In the genomic region with DNA sequence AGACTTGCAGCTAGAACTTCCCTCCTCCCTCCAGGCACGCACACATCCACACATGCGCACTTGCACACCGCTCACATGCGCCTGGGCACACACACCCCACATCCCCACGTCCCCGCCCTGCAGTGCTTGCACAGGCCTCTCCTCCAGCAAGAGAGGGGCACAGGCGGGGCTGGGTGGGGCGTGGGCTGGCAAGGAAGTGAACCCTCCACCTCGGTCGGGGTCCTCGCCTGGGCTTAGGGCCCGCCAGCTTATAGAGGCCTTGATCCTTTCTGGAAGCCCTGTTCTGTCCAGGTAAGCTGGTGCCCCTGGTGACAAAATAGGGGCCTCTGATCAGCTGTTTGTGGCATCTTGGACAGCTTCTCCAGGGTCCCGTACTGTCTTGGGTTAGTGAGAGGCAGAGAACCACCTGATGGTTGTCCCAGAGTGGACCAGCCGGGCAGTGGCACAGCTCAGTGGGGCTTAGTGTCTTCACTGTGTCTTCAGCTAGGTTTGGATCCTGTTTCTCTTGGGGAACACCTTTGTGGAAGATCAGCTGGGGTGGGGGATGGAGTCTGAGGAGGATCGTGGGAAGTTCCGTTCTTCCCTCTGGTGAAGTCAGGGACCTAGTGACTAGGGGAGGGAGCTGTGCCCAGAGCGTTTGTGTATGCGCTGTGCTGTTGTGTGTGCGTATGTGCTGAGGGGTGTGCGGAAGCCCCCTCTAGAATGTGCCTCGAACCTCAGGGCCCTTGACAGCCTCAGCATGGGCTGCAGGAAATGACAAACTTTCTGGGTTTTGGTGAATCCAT, we compare ENCODE assay signal across 29 cellular contexts. TPM values are rescaled to one million over a fixed set of nuclear protein-coding genes. Genes with fewer than 3 reads are reported as not detected.
DNase-seq lines count a peak whose midpoint lies in the region; ATAC-seq and TF ChIP-seq lines count a peak whose summit lies in the region.
"Had no signal": no experiment of that assay in that cellular context is flagged by ENCODE, and none has a peak within 500 bp of the region (broad histone marks: within the 10 kb centered on the region; RNA-seq: fewer than 3 reads in every experiment).

No MANE protein-coding gene starts in this region.

- ATAC-seq in Right ventricle myocardium superior (ENCODE audit: poor library complexity) = no peak
- no peak for ATAC-seq in HG02884 (IDR thresholded peaks at IDR 0.05; ENCODE audit: unreplicated experiment)
- no peak for ATAC-seq in stimulated activated memory B cell treated with anti-CD40 and anti-IgM and Interleukin-4, amounts not matched to agents 10 μg/mL and 1 μg/mL and 100 μg/mL, for 72 hours
- ATAC-seq: A549; stimulated activated effector memory CD8-positive, alpha-beta T cell treated with anti-CD3 and anti-CD28 coated beads, Interleukin-12 subunit alpha, Interleukin-12 subunit beta, amount 100 ng/mL, for 72 hours had no signal

- DNase-seq in Right ventricle myocardium superior (peak; percentile 10), left ventricle myocardium inferior (no peak), fibroblast of lung (ENCODE audit: low read depth in 2 of 2) (no peak), mesenteric fat pad (ENCODE audit: low spot score) (peak; percentile 75), SIG-M5 treated with dmso at 0.1 percent for 504 hours (lab: John Stamatoyannopoulos, UW; ENCODE audit: unreplicated experiment) (no peak), NCI-H146 (lab: John Stamatoyannopoulos, UW) (no peak)
- DNase-seq: activated CD4-positive, alpha-beta memory T cell treated with anti-CD3 and anti-CD28 coated beads, Interleukin-2, amount 10 ng/mL, durations not matched to agents 7 days and 5 days; activated CD8-positive, alpha-beta memory T cell treated with anti-CD3 and anti-CD28 coated beads, Interleukin-2, amount 50 U/mL, for 4 hours; colonic mucosa; effector CD4-positive, alpha-beta T cell; Karpas-422; natural killer cell; NCI-H1417 treated with DMSO at 0.1 percent for 48 hours; NCI-H2081; NCI-H226; SHP77; trophoblast cell had no signal

- intact Hi-C loops in Right ventricle myocardium superior (cut with DNase I) = no loop called here
- intact Hi-C loops in left ventricle myocardium inferior (cut with micrococcal nuclease) = no loop called here

- H3K27me3 ChIP-seq in left ventricle myocardium inferior (ENCODE audit: low read depth) (peaks cover 75% of the 10 kb centered on the region), fibroblast of lung (ENCODE audit: control insufficient read depth, insufficient read depth, low read length) (no peaks in the 10 kb centered on the region)

- H3K4me2 ChIP-seq in fibroblast of lung (ENCODE audit: extremely low read depth, insufficient read depth, low read length) = no peak overlapping the region
- H3K4me2 ChIP-seq: A549 had no signal

- H3K9me3 Mint-ChIP-seq in stimulated activated memory B cell treated with anti-CD40 and anti-IgM and Interleukin-4, amounts not matched to agents 10 μg/mL and 1 μg/mL and 100 μg/mL, for 72 hours = no peaks in the 10 kb centered on the region
- H3K9me3 Mint-ChIP-seq: activated CD4-positive, alpha-beta memory T cell treated with anti-CD3 and anti-CD28 coated beads, Interleukin-2, amount 10 ng/mL, durations not matched to agents 7 days and 5 days; CD4-positive, alpha-beta T cell; natural killer cell; stimulated activated effector memory CD8-positive, alpha-beta T cell treated with anti-CD3 and anti-CD28 coated beads, Interleukin-12 subunit alpha, Interleukin-12 subunit beta, amount 100 ng/mL, for 72 hours had no signal

- H3K4me1 ChIP-seq in left ventricle myocardium inferior (peaks cover 7% of the 10 kb centered on the region), fibroblast of lung (ENCODE audit: control insufficient read depth, extremely low read depth, insufficient read depth, low read length) (peaks cover 76% of the 10 kb centered on the region)

- H3K79me2 ChIP-seq in fibroblast of lung (ENCODE audit: control insufficient read depth, insufficient read depth, low read length) = peaks cover 94% of the 10 kb centered on the region

- H3K36me3 ChIP-seq in left ventricle myocardium inferior = no peaks in the 10 kb centered on the region
- peaks cover 12% of the 10 kb centered on the region for H3K36me3 ChIP-seq in fibroblast of lung (ENCODE audit: control insufficient read depth, insufficient read depth, low read length)
- H3K36me3 ChIP-seq: colonic mucosa had no signal

- no peaks in the 10 kb centered on the region for H4K20me1 ChIP-seq in fibroblast of lung (ENCODE audit: control insufficient read depth, extremely low read depth, insufficient read depth, low read length)

- H3K4me3 ChIP-seq in left ventricle myocardium inferior (no peak overlapping the region), fibroblast of lung (replicated peaks in 1 of 4; ENCODE audit: control extremely low read depth in 1 of 4, insufficient read depth in 1 of 4, low read depth in 3 of 4, low read length in 4 of 4) (peak overlapping the region in 2 of 4 experiments; percentile 13 to 20)
- H3K4me3 ChIP-seq: A549, colonic mucosa had no signal

- TF ChIP-seq CTCF in left ventricle myocardium inferior (IDR thresholded peaks at IDR 0.05; ENCODE audit: borderline replicate concordance) = no peak
- no peak for TF ChIP-seq CTCF in fibroblast of lung (conservative IDR thresholded peaks at IDR 0.05 in 1 of 2, IDR thresholded peaks at IDR 0.05 in 1 of 2; ENCODE audit: low read depth in 1 of 2, low read length in 2 of 2)

- no peak overlapping the region for H2AFZ ChIP-seq in fibroblast of lung (ENCODE audit: low read length)

- peaks cover 40% of the 10 kb centered on the region for H3K4me1 Mint-ChIP-seq in stimulated activated memory B cell treated with anti-CD40 and anti-IgM and Interleukin-4, amounts not matched to agents 10 μg/mL and 1 μg/mL and 100 μg/mL, for 72 hours

- H3K27me3 Mint-ChIP-seq in stimulated activated memory B cell treated with anti-CD40 and anti-IgM and Interleukin-4, amounts not matched to agents 10 μg/mL and 1 μg/mL and 100 μg/mL, for 72 hours = peaks cover 66% of the 10 kb centered on the region

- H3K27ac ChIP-seq in left ventricle myocardium inferior (replicated peaks) (no peak overlapping the region), fibroblast of lung (ENCODE audit: insufficient read depth, low read length) (peak overlapping the region; percentile 93)
- H3K27ac ChIP-seq: A549, colonic mucosa, epithelial cell of prostate had no signal

- H3K36me3 Mint-ChIP-seq in stimulated activated memory B cell treated with anti-CD40 and anti-IgM and Interleukin-4, amounts not matched to agents 10 μg/mL and 1 μg/mL and 100 μg/mL, for 72 hours = no peaks in the 10 kb centered on the region
- H3K36me3 Mint-ChIP-seq: activated naive CD8-positive, alpha-beta T cell; natural killer cell; stimulated activated effector memory CD8-positive, alpha-beta T cell treated with anti-CD3 and anti-CD28 coated beads, Interleukin-12 subunit alpha, Interleukin-12 subunit beta, amount 100 ng/mL, for 72 hours had no signal

- H3K9ac ChIP-seq in fibroblast of lung (ENCODE audit: insufficient read depth, low read length) = peak overlapping the region; percentile 34

- H3K27ac Mint-ChIP-seq in stimulated activated memory B cell treated with anti-CD40 and anti-IgM and Interleukin-4, amounts not matched to agents 10 μg/mL and 1 μg/mL and 100 μg/mL, for 72 hours = no peak overlapping the region
- H3K27ac Mint-ChIP-seq: activated CD4-positive, alpha-beta memory T cell treated with anti-CD3 and anti-CD28 coated beads, Interleukin-2, amount 10 ng/mL, durations not matched to agents 7 days and 5 days; activated naive CD8-positive, alpha-beta T cell; CD4-positive, alpha-beta T cell; natural killer cell; stimulated activated effector memory CD8-positive, alpha-beta T cell treated with anti-CD3 and anti-CD28 coated beads, Interleukin-12 subunit alpha, Interleukin-12 subunit beta, amount 100 ng/mL, for 72 hours had no signal

- H3K9me3 ChIP-seq in left ventricle myocardium inferior (replicated peaks) (no peaks in the 10 kb centered on the region), fibroblast of lung (ENCODE audit: control insufficient read depth, insufficient read depth, low read depth, low read length) (no peaks in the 10 kb centered on the region)
- H3K9me3 ChIP-seq: colonic mucosa had no signal

- no peak overlapping the region for H3K4me3 Mint-ChIP-seq in stimulated activated memory B cell treated with anti-CD40 and anti-IgM and Interleukin-4, amounts not matched to agents 10 μg/mL and 1 μg/mL and 100 μg/mL, for 72 hours
- H3K4me3 Mint-ChIP-seq: activated CD4-positive, alpha-beta memory T cell treated with anti-CD3 and anti-CD28 coated beads, Interleukin-2, amount 10 ng/mL, durations not matched to agents 7 days and 5 days; activated naive CD8-positive, alpha-beta T cell; CD4-positive, alpha-beta T cell; natural killer cell; stimulated activated effector memory CD8-positive, alpha-beta T cell treated with anti-CD3 and anti-CD28 coated beads, Interleukin-12 subunit alpha, Interleukin-12 subunit beta, amount 100 ng/mL, for 72 hours had no signal

RNA-seq across cellular contexts. Expression of gene TBX4, which starts 12.1 kb away (rescaled TPM):
- total RNA-seq in Right ventricle myocardium superior = not detected
- not detected for total RNA-seq in left ventricle myocardium inferior
- total RNA-seq in fibroblast of lung = 35.2 and 44.1 TPM in 2 replicates
- polyA plus RNA-seq in fibroblast of lung = 84.3 and 93.9 TPM in 2 replicates
- 55.1 and 85.4 TPM in 2 replicates for polyA plus RNA-seq in fibroblast of lung (2012)
- 133 and 151 TPM in 2 replicates for polyA minus RNA-seq in fibroblast of lung (ENCODE audit: low replicate concordance)
- 0.19 TPM for total RNA-seq in mesenteric fat pad
- total RNA-seq: activated CD4-positive, alpha-beta memory T cell treated with anti-CD3 and anti-CD28 coated beads, Interleukin-2, amount 10 ng/mL, durations not matched to agents 7 days and 5 days; bronchial epithelial cell; CD4-positive, alpha-beta T cell; colonic mucosa; glomerular endothelial cell; natural killer cell; omental fat pad; T-helper 2 cell treated with Interferon-gamma antibody and Interleukin-4, amounts not matched to agents 100 ng/mL and 5 ng/mL, for 36 hours had no signal
- polyA plus RNA-seq: aorta had no signal

Comparison
In these comparisons a context has a peak if more than half of its experiments do, and no peak if none do; other contexts are left out.
1. DNase-seq: peak in Right ventricle myocardium superior (single experiment) and mesenteric fat pad (single experiment); none in left ventricle myocardium inferior (single experiment), fibroblast of lung (0 of 2), SIG-M5 treated with dmso at 0.1 percent for 504 hours (single experiment) and NCI-H146 (single experiment).
2. RNA of gene TBX4, which starts 12.1 kb away (total RNA-seq): 35.2 to 44.1 TPM in fibroblast of lung; 0.19 TPM in mesenteric fat pad (single experiment), not detected in Right ventricle myocardium superior (single experiment) and not detected in left ventricle myocardium inferior (single experiment); every median in the first group is over 10 times any median in the second.